Comparison of ENCODE assay signal across 11 cellular contexts in genomic region chr2:128347701-128348504, GRCh38. TPM values are rescaled to one million over a fixed set of nuclear protein-coding genes. Genes with fewer than 3 reads are reported as not detected.
A peak's percentile ranks its signal among the peaks of the same experiment; 100 is the strongest.
DNase-seq lines count a peak whose midpoint lies in the region; ATAC-seq and TF ChIP-seq lines count a peak whose summit lies in the region.
"Had no signal": no experiment of that assay in that cellular context is flagged by ENCODE, and none has a peak within 500 bp of the region (broad histone marks: within the 10 kb centered on the region; RNA-seq: fewer than 3 reads in every experiment).

No MANE protein-coding gene starts in this region.

- DNase-seq in EL (peak; percentile 56), anterior cingulate cortex (lab: John Stamatoyannopoulos, UW) (peak in 50 of 58 donors; percentile 24 to 90 (median 68)), left ventricle myocardium inferior (peak; percentile 75), retina (peak; percentile 54)
- no peak for DNase-seq in T-helper 2 cell treated with Interferon-gamma antibody and Interleukin-4, amounts not matched to agents 5 μg/mL and 100 μg/mL, for 36 hours (ENCODE audit: low spot score)
- DNase-seq: activated T-cell treated with anti-CD3 and anti-CD28 coated beads, Interleukin-2, amount 50 U/mL, for 72 hours; naive thymus-derived CD8-positive, alpha-beta T cell had no signal

- ATAC-seq in HG03520 (IDR thresholded peaks at IDR 0.05; ENCODE audit: unreplicated experiment) (no peak), GM18517 (IDR thresholded peaks at IDR 0.05; ENCODE audit: unreplicated experiment) (no peak), GM21528 (IDR thresholded peaks at IDR 0.05; ENCODE audit: low FRiP score, unreplicated experiment) (no peak)
- ATAC-seq: activated T-cell treated with anti-CD3 and anti-CD28 coated beads, Interleukin-2, amount 50 U/mL, for 72 hours; naive thymus-derived CD8-positive, alpha-beta T cell had no signal

- no peak overlapping the region for H3K27ac Mint-ChIP-seq in T-helper 2 cell treated with Interferon-gamma antibody and Interleukin-4, amounts not matched to agents 5 μg/mL and 100 μg/mL, for 36 hours
- H3K27ac Mint-ChIP-seq: activated T-cell treated with anti-CD3 and anti-CD28 coated beads, Interleukin-2, amount 50 U/mL, for 72 hours; naive thymus-derived CD8-positive, alpha-beta T cell had no signal

- no peak overlapping the region for H3K4me3 Mint-ChIP-seq in T-helper 2 cell treated with Interferon-gamma antibody and Interleukin-4, amounts not matched to agents 5 μg/mL and 100 μg/mL, for 36 hours
- H3K4me3 Mint-ChIP-seq: activated T-cell treated with anti-CD3 and anti-CD28 coated beads, Interleukin-2, amount 50 U/mL, for 72 hours; naive thymus-derived CD8-positive, alpha-beta T cell had no signal

- intact Hi-C loops in left ventricle myocardium inferior (cut with micrococcal nuclease) = no loop called here

- no peaks in the 10 kb centered on the region for H3K27me3 Mint-ChIP-seq in T-helper 2 cell treated with Interferon-gamma antibody and Interleukin-4, amounts not matched to agents 5 μg/mL and 100 μg/mL, for 36 hours (ENCODE audit: low read depth)

- peaks cover 8% of the 10 kb centered on the region for H3K9me3 Mint-ChIP-seq in T-helper 2 cell treated with Interferon-gamma antibody and Interleukin-4, amounts not matched to agents 5 μg/mL and 100 μg/mL, for 36 hours

- H3K27me3 ChIP-seq in left ventricle myocardium inferior (ENCODE audit: low read depth) = no peaks in the 10 kb centered on the region

- H3K4me3 ChIP-seq in left ventricle myocardium inferior = peak overlapping the region; percentile 12
- H3K4me3 ChIP-seq: K562 had no signal

- peak overlapping the region; percentile 78 for H3K27ac ChIP-seq in left ventricle myocardium inferior (replicated peaks)

- TF ChIP-seq CTCF in left ventricle myocardium inferior (IDR thresholded peaks at IDR 0.05; ENCODE audit: borderline replicate concordance) = no peak

- H3K4me1 Mint-ChIP-seq in T-helper 2 cell treated with Interferon-gamma antibody and Interleukin-4, amounts not matched to agents 5 μg/mL and 100 μg/mL, for 36 hours (ENCODE audit: low read depth) = no peaks in the 10 kb centered on the region
- H3K4me1 Mint-ChIP-seq: naive thymus-derived CD8-positive, alpha-beta T cell had no signal

- peaks cover 21% of the 10 kb centered on the region for H3K9me3 ChIP-seq in left ventricle myocardium inferior (replicated peaks)

- no peaks in the 10 kb centered on the region for H3K36me3 Mint-ChIP-seq in T-helper 2 cell treated with Interferon-gamma antibody and Interleukin-4, amounts not matched to agents 5 μg/mL and 100 μg/mL, for 36 hours (ENCODE audit: low read depth)

- H3K4me1 ChIP-seq in left ventricle myocardium inferior = peaks cover 21% of the 10 kb centered on the region

- no peaks in the 10 kb centered on the region for H3K36me3 ChIP-seq in left ventricle myocardium inferior

RNA-seq across cellular contexts. Expression of gene HS6ST1, which starts 29.2 kb away (rescaled TPM):
- 26.7 TPM for total RNA-seq in left ventricle myocardium inferior
